In genomic region chr15:84775867-84776449, GRCh38 we compare ENCODE assay signal across 1 cellular context.
TF ChIP-seq lines count a peak whose summit lies in the region.

No MANE protein-coding gene starts in this region.

TF ChIP-seq in HepG2, 621 proteins besides CTCF, POLR2A, EP300 and RAD21:
- no peak for TF ChIP-seq MTA1 (CRISPR knock-in tag; IDR thresholded peaks at IDR 0.05; ENCODE audit: borderline replicate concordance)
- no peak for TF ChIP-seq ZNF333 (CRISPR knock-in tag; IDR thresholded peaks at IDR 0.05; ENCODE audit: borderline replicate concordance)
- TF ChIP-seq ZNF747 (CRISPR knock-in tag; IDR thresholded peaks at IDR 0.05; ENCODE audit: borderline replicate concordance): no peak
- no peak for TF ChIP-seq POLR2G (IDR thresholded peaks at IDR 0.05; ENCODE audit: low read depth, low read length)
- no peak for TF ChIP-seq HIVEP1 (CRISPR knock-in tag; IDR thresholded peaks at IDR 0.05)
- TF ChIP-seq ZNF280D (CRISPR knock-in tag; IDR thresholded peaks at IDR 0.05): no peak
- no peak for TF ChIP-seq ZNF841 (CRISPR knock-in tag; IDR thresholded peaks at IDR 0.05; ENCODE audit: borderline replicate concordance)
